In genomic region chr21:42537106-42537742, GRCh38 we compare ENCODE assay signal across 8 cellular contexts. TPM values are rescaled to one million over a fixed set of nuclear protein-coding genes. Genes with fewer than 3 reads are reported as not detected.
DNase-seq lines count a peak whose midpoint lies in the region; ATAC-seq and TF ChIP-seq lines count a peak whose summit lies in the region.

No MANE protein-coding gene starts in this region.

- no peak overlapping the region for H3K18ac ChIP-seq in H9 (ENCODE audit: insufficient read length, low read depth, low read length)

- H3K36me3 Mint-ChIP-seq in H9 (ENCODE audit: insufficient read depth in 1 of 3, low read depth in 3 of 3) (peaks cover 0 to 58% (median 12%) of the 10 kb centered on the region in 3 experiments; a peak in 5 of 7 replicates), naive B cell (peaks cover 10 to 19% of the 10 kb centered on the region in 2 donors)
- H3K36me3 Mint-ChIP-seq in activated CD4-positive, alpha-beta memory T cell treated with anti-CD3 and anti-CD28 coated beads, Interleukin-2, amount 10 ng/mL, durations not matched to agents 7 days and 5 days (ENCODE audit: low read depth): no peaks in the 10 kb centered on the region
- peaks cover 31 to 44% of the 10 kb centered on the region in 2 donors for H3K36me3 Mint-ChIP-seq in CD4-positive, alpha-beta memory T cell

- H3K4me1 Mint-ChIP-seq in H9 (peaks cover 14 to 16% of the 10 kb centered on the region in 2 experiments), naive B cell (peaks cover 40 to 59% (median 47%) of the 10 kb centered on the region in 3 donors)
- H3K4me1 Mint-ChIP-seq in activated CD4-positive, alpha-beta memory T cell treated with anti-CD3 and anti-CD28 coated beads, Interleukin-2, amount 10 ng/mL, durations not matched to agents 7 days and 5 days: no peaks in the 10 kb centered on the region
- H3K4me1 Mint-ChIP-seq in CD4-positive, alpha-beta memory T cell: peaks cover 4 to 14% (median 5%) of the 10 kb centered on the region in 4 donors

- POLR2A ChIA-PET in activated CD4-positive, alpha-beta memory T cell treated with anti-CD3 and anti-CD28 coated beads, Interleukin-2, amount 10 ng/mL, durations not matched to agents 7 days and 5 days (lab: Charles Lee): interaction anchor here (1.3 kb wide), 1 partner anchor 11 kb away, joined by 3 read pairs; no protein-coding TSS in a partner anchor
- POLR2A ChIA-PET in CD4-positive, alpha-beta memory T cell (lab: Charles Lee; ENCODE audit: partially characterized antibody): no interaction called here

- H3K23ac ChIP-seq in H9 (ENCODE audit: insufficient read length, low read depth, low read length): no peak overlapping the region

- H3K4me3 Mint-ChIP-seq in H9 (no peak overlapping the region), naive B cell (no peak overlapping the region)
- H3K4me3 Mint-ChIP-seq in activated CD4-positive, alpha-beta memory T cell treated with anti-CD3 and anti-CD28 coated beads, Interleukin-2, amount 10 ng/mL, durations not matched to agents 7 days and 5 days: no peak overlapping the region
- no peak overlapping the region for H3K4me3 Mint-ChIP-seq in CD4-positive, alpha-beta memory T cell

- intact Hi-C loops in CD4-positive, alpha-beta memory T cell (cut with micrococcal nuclease): no loop called here
- intact Hi-C loops in lower leg skin (cut with DNase I; ENCODE audit: low total_unique reads): no loop called here

- peak; percentile 37 for DNase-seq in Daoy (ENCODE audit: low read depth)
- no peak for DNase-seq in H9
- peak; percentile 32 for DNase-seq in activated CD4-positive, alpha-beta memory T cell treated with anti-CD3 and anti-CD28 coated beads, Interleukin-2, amount 10 ng/mL, durations not matched to agents 7 days and 5 days
- DNase-seq in naive B cell: peak; percentile 38
- no peak for DNase-seq in CD4-positive, alpha-beta memory T cell
- no peak for DNase-seq in stimulated activated CD4-positive, alpha-beta T cell treated with anti-CD3 and anti-CD28 coated beads, Interleukin-4, amount 100 ng/mL, for 1 hour
- no peak for DNase-seq in lower leg skin (ENCODE audit: low spot score in 2 of 2)

- H3K27me3 ChIP-seq in H9 (ENCODE audit: insufficient read depth, low read length): no peaks in the 10 kb centered on the region
- H3K27me3 ChIP-seq in CD4-positive, alpha-beta memory T cell (ENCODE audit: insufficient read depth, low read length): no peaks in the 10 kb centered on the region

- no peaks in the 10 kb centered on the region for H3K79me1 ChIP-seq in H9 (ENCODE audit: insufficient read depth, low read depth, low read length, poor library complexity, severe bottlenecking)

- H3K27ac Mint-ChIP-seq in H9 (0 out of 7 replicates have a peak overlapping the region, but pooled peaks of 1 of the 3 experiments have one; percentile 25), naive B cell (peak overlapping the region; percentile 78 to 96 (median 91))
- H3K27ac Mint-ChIP-seq in activated CD4-positive, alpha-beta memory T cell treated with anti-CD3 and anti-CD28 coated beads, Interleukin-2, amount 10 ng/mL, durations not matched to agents 7 days and 5 days: no peak overlapping the region
- H3K27ac Mint-ChIP-seq in CD4-positive, alpha-beta memory T cell: no peak overlapping the region

- TF ChIP-seq CTCF in H9 (conservative IDR thresholded peaks at IDR 0.05): peak; percentile 46
- TF ChIP-seq CTCF in lower leg skin (IDR thresholded peaks at IDR 0.05): no peak

- H3K27ac ChIP-seq in H9 (ENCODE audit: insufficient read length, low read depth, low read length): no peak overlapping the region
- no peak overlapping the region for H3K27ac ChIP-seq in CD4-positive, alpha-beta memory T cell (ENCODE audit: low read depth, low read length)

- no peak overlapping the region for H2BK15ac ChIP-seq in H9 (ENCODE audit: low read depth, low read length)

- H2BK5ac ChIP-seq in H9 (ENCODE audit: insufficient read length, low read length): no peak overlapping the region

- ATAC-seq in naive B cell (ENCODE audit: low read depth in 2 of 2) (no peak), GM21786 (IDR thresholded peaks at IDR 0.05; ENCODE audit: unreplicated experiment) (no peak)

- H3K9ac ChIP-seq in H9 (ENCODE audit: extremely low read depth, insufficient read length, low read length): no peak overlapping the region

- no peak overlapping the region for H3T11ph ChIP-seq in H9 (ENCODE audit: low read length)

- H2BK120ac ChIP-seq in H9 (ENCODE audit: low read depth, low read length, poor library complexity, severe bottlenecking): no peak overlapping the region

- no peak overlapping the region for H2BK12ac ChIP-seq in H9 (ENCODE audit: insufficient read length, low read depth, low read length)

- H3K14ac ChIP-seq in H9 (ENCODE audit: insufficient read depth, low read length): no peak overlapping the region

- CTCF ChIA-PET in activated CD4-positive, alpha-beta memory T cell treated with anti-CD3 and anti-CD28 coated beads, Interleukin-2, amount 10 ng/mL, durations not matched to agents 7 days and 5 days (lab: Charles Lee): interaction anchor here (1.3 to 3.1 kb wide), 2 partner anchors 9 to 87 kb away, joined by 4 to 11 read pairs; no protein-coding TSS in a partner anchor
- CTCF ChIA-PET in CD4-positive, alpha-beta memory T cell (lab: Charles Lee; ENCODE audit: partially characterized antibody): interaction anchor here (0.9 to 2.0 kb wide), 4 partner anchors 11 to 200 kb away, joined by 3 to 9 read pairs (median 4); no protein-coding TSS in a partner anchor

- no peak overlapping the region for H2AK5ac ChIP-seq in H9 (ENCODE audit: insufficient read length, low read length)

- H2BK20ac ChIP-seq in H9 (ENCODE audit: low read depth, low read length, poor library complexity, severe bottlenecking): no peak overlapping the region

- peaks cover 24% of the 10 kb centered on the region for H3K36me3 ChIP-seq in CD4-positive, alpha-beta memory T cell (ENCODE audit: insufficient read depth, low read length)

- H3K4me2 ChIP-seq in H9 (ENCODE audit: insufficient read depth, insufficient read length, low read length): no peak overlapping the region

- no peak overlapping the region for H3K56ac ChIP-seq in H9 (ENCODE audit: insufficient read length, low read depth, low read length)

- H3K79me2 ChIP-seq in H9 (ENCODE audit: insufficient read depth, low read length): no peaks in the 10 kb centered on the region

- no peak overlapping the region for H4K5ac ChIP-seq in H9 (ENCODE audit: insufficient read length, low read depth, low read length)

- H3K23me2 ChIP-seq in H9 (ENCODE audit: insufficient read length, low read depth, low read length, poor library complexity, severe bottlenecking): no peaks in the 10 kb centered on the region

- H3K9me3 ChIP-seq in H9 (ENCODE audit: control insufficient read depth, low read depth, low read length): no peaks in the 10 kb centered on the region
- no peaks in the 10 kb centered on the region for H3K9me3 ChIP-seq in CD4-positive, alpha-beta memory T cell (ENCODE audit: control insufficient read depth in 1 of 2, low read length in 2 of 2)

- H3K4me1 ChIP-seq in H9 (ENCODE audit: insufficient read depth, low read length): peaks cover 2% of the 10 kb centered on the region; the same call in 1 of the 2 replicates
- H3K4me1 ChIP-seq in CD4-positive, alpha-beta memory T cell (ENCODE audit: insufficient read depth, low read length): no peaks in the 10 kb centered on the region

- no peak overlapping the region for H4K8ac ChIP-seq in H9 (replicated peaks; ENCODE audit: insufficient read length, low read depth, low read length)

- no peak overlapping the region for H2AFZ ChIP-seq in H9 (ENCODE audit: low read length)

- H3K27me3 Mint-ChIP-seq in H9 (ENCODE audit: low read depth): no peaks in the 10 kb centered on the region
- H3K27me3 Mint-ChIP-seq in activated CD4-positive, alpha-beta memory T cell treated with anti-CD3 and anti-CD28 coated beads, Interleukin-2, amount 10 ng/mL, durations not matched to agents 7 days and 5 days: no peaks in the 10 kb centered on the region
- no peaks in the 10 kb centered on the region for H3K27me3 Mint-ChIP-seq in naive B cell
- no peaks in the 10 kb centered on the region for H3K27me3 Mint-ChIP-seq in CD4-positive, alpha-beta memory T cell

- no peak overlapping the region for H4K91ac ChIP-seq in H9 (ENCODE audit: insufficient read length, low read depth, low read length)

- no peak overlapping the region for H3K4ac ChIP-seq in H9 (ENCODE audit: low read depth, low read length)

- H3K4me3 ChIP-seq in CD4-positive, alpha-beta memory T cell (ENCODE audit: low read length in 2 of 2): no peak overlapping the region
- H3K4me3 ChIP-seq in lower leg skin (ENCODE audit: low read depth, poor library complexity, severe bottlenecking): no peak overlapping the region

- H3K9me3 Mint-ChIP-seq in H9 (no peaks in the 10 kb centered on the region), naive B cell (no peaks in the 10 kb centered on the region)
- no peaks in the 10 kb centered on the region for H3K9me3 Mint-ChIP-seq in activated CD4-positive, alpha-beta memory T cell treated with anti-CD3 and anti-CD28 coated beads, Interleukin-2, amount 10 ng/mL, durations not matched to agents 7 days and 5 days
- H3K9me3 Mint-ChIP-seq in CD4-positive, alpha-beta memory T cell: no peaks in the 10 kb centered on the region

- H4K20me1 ChIP-seq in H9 (ENCODE audit: control insufficient read depth, insufficient read depth, insufficient read length): no peaks in the 10 kb centered on the region

- TF ChIP-seq POLR2A in lower leg skin (IDR thresholded peaks at IDR 0.05): no peak

- no CpG with 5 or more reads among the region's 4 CpGs for WGBS in H9 (ENCODE audit: extremely low coverage, insufficient read length, low lambda C conversion rate)
- WGBS in lower leg skin, 2 donors: 82 to 83% methylated on average over 4 of the region's 4 CpGs

RNA-seq across cellular contexts. Expression of gene SLC37A1, which starts 23.6 kb away (rescaled TPM):
- 10.9 and 23.2 TPM in 2 replicates for total RNA-seq in Daoy (2014; rRNA removed; shearing (Covaris generic))
- total RNA-seq in H9 (2021) (34.8 and 37.7 TPM in 2 replicates), lower leg skin (10 to 100 TPM in 3 of 4 donors, 1 to 10 TPM in 1; 7.4 to 19.2 (median 16.9) TPM)
- 10 to 100 TPM; 12.7 to 13.3 TPM for total RNA-seq in activated CD4-positive, alpha-beta memory T cell treated with anti-CD3 and anti-CD28 coated beads, Interleukin-2, amount 10 ng/mL, durations not matched to agents 7 days and 5 days
- polyA plus RNA-seq in naive B cell (ENCODE audit: low read depth in 6 of 6): 10 to 100 TPM in 4 of 6 donors, 1 to 10 TPM in 2; 4.9 to 15.7 (median 11.2) TPM
- 10 to 100 TPM; 18.1 to 18.5 TPM for total RNA-seq in CD4-positive, alpha-beta memory T cell
- polyA plus RNA-seq in CD4-positive, alpha-beta memory T cell: 1 to 10 TPM; 4.7 to 7.0 TPM

RNA-seq across cellular contexts. Expression of gene RSPH1, which starts 41.2 kb away (rescaled TPM):
- total RNA-seq in Daoy (2014; rRNA removed; shearing (Covaris generic)): 0.23 and 0.80 TPM in 2 replicates
- total RNA-seq in H9 (2021) (0.31 TPM in 1 of 2 replicates, not detected in the other), lower leg skin (1 to 10 TPM in 3 of 4 donors, under 1 TPM in 1; 0.34 to 3.7 (median 2.1) TPM)
- total RNA-seq in activated CD4-positive, alpha-beta memory T cell treated with anti-CD3 and anti-CD28 coated beads, Interleukin-2, amount 10 ng/mL, durations not matched to agents 7 days and 5 days: not detected
- polyA plus RNA-seq in naive B cell (ENCODE audit: low read depth in 6 of 6): not detected
- not detected for total RNA-seq in CD4-positive, alpha-beta memory T cell
- not detected for polyA plus RNA-seq in CD4-positive, alpha-beta memory T cell

Comparison
In these comparisons a context has a peak if more than half of its experiments do, and no peak if none do; other contexts are left out.
1. DNase-seq: peak in Daoy (single experiment), activated CD4-positive, alpha-beta memory T cell treated with anti-CD3 and anti-CD28 coated beads, Interleukin-2, amount 10 ng/mL, durations not matched to agents 7 days and 5 days (single experiment) and naive B cell (single experiment); none in H9 (single experiment), CD4-positive, alpha-beta memory T cell (0 of 5), stimulated activated CD4-positive, alpha-beta T cell treated with anti-CD3 and anti-CD28 coated beads, Interleukin-4, amount 100 ng/mL, for 1 hour (single experiment) and lower leg skin (0 of 2).
2. H3K27ac Mint-ChIP-seq: peak in naive B cell (6 of 6); none in activated CD4-positive, alpha-beta memory T cell treated with anti-CD3 and anti-CD28 coated beads, Interleukin-2, amount 10 ng/mL, durations not matched to agents 7 days and 5 days (single experiment) and CD4-positive, alpha-beta memory T cell (0 of 7).